14 cellular contexts compared by ENCODE assay signal in genomic region chr15:44535092-44535491, GRCh38. TPM values are rescaled to one million over a fixed set of nuclear protein-coding genes. Genes with fewer than 3 reads are reported as not detected.
DNase-seq lines count a peak whose midpoint lies in the region; ATAC-seq, FAIRE-seq and TF ChIP-seq lines count a peak whose summit lies in the region.
"Had no signal": no experiment of that assay in that cellular context is flagged by ENCODE, and none has a peak within 500 bp of the region (broad histone marks: within the 10 kb centered on the region; RNA-seq: fewer than 3 reads in every experiment).

No MANE protein-coding gene starts in this region.

- H3K27me3 Mint-ChIP-seq in T-helper 2 cell treated with Interferon-gamma antibody and Interleukin-4, amounts not matched to agents 5 μg/mL and 100 μg/mL, for 36 hours (ENCODE audit: low read depth), result no peaks in the 10 kb centered on the region
- H3K27me3 Mint-ChIP-seq in endodermal cell (ENCODE audit: insufficient read depth) (no peaks in the 10 kb centered on the region), osteocyte (ENCODE audit: unreplicated experiment) (no peaks in the 10 kb centered on the region)

- H3K27me3 ChIP-seq in RWPE2 (ENCODE audit: insufficient read depth, poor library complexity, severe bottlenecking) (no peaks in the 10 kb centered on the region), endodermal cell (ENCODE audit: control insufficient read depth, insufficient read depth, low read length, poor library complexity, severe bottlenecking) (no peaks in the 10 kb centered on the region), pancreas (no peaks in the 10 kb centered on the region)
- H3K27me3 ChIP-seq: brain microvascular endothelial cell, stomach had no signal

- H3K4me3 Mint-ChIP-seq in T-helper 2 cell treated with Interferon-gamma antibody and Interleukin-4, amounts not matched to agents 5 μg/mL and 100 μg/mL, for 36 hours, result peak overlapping the region; percentile 91
- H3K4me3 Mint-ChIP-seq in endodermal cell, result peak overlapping the region; percentile 77
- H3K4me3 Mint-ChIP-seq in osteocyte (ENCODE audit: unreplicated experiment), result peak overlapping the region; percentile 86

- no peak for TF ChIP-seq CTCF in RWPE2 (IDR thresholded peaks at IDR 0.05; ENCODE audit: poor library complexity, severe bottlenecking)
- TF ChIP-seq CTCF in endodermal cell (conservative IDR thresholded peaks at IDR 0.05), result no peak
- no peak for TF ChIP-seq CTCF in osteocyte (IDR thresholded peaks at IDR 0.05)
- TF ChIP-seq CTCF in pancreas (IDR thresholded peaks at IDR 0.05), result no peak

- H3K4me1 ChIP-seq in RWPE2 (ENCODE audit: insufficient read depth, poor library complexity, severe bottlenecking) (peaks cover 8% of the 10 kb centered on the region), endodermal cell (ENCODE audit: control insufficient read depth, insufficient read depth, low read length) (no peaks in the 10 kb centered on the region), pancreas (peaks cover 5 to 18% (median 12%) of the 10 kb centered on the region in 3 donors)

- ATAC-seq in RWPE2 (ENCODE audit: low read depth) (no peak), pancreas (no peak)

- no peaks in the 10 kb centered on the region for H3K9me3 Mint-ChIP-seq in T-helper 2 cell treated with Interferon-gamma antibody and Interleukin-4, amounts not matched to agents 5 μg/mL and 100 μg/mL, for 36 hours
- H3K9me3 Mint-ChIP-seq in endodermal cell, result no peaks in the 10 kb centered on the region
- H3K9me3 Mint-ChIP-seq in osteocyte (ENCODE audit: unreplicated experiment), result no peaks in the 10 kb centered on the region

- peaks cover 19% of the 10 kb centered on the region for H3K4me1 Mint-ChIP-seq in T-helper 2 cell treated with Interferon-gamma antibody and Interleukin-4, amounts not matched to agents 5 μg/mL and 100 μg/mL, for 36 hours (ENCODE audit: low read depth)
- H3K4me1 Mint-ChIP-seq in endodermal cell, result peaks cover 17% of the 10 kb centered on the region
- H3K4me1 Mint-ChIP-seq in osteocyte (ENCODE audit: unreplicated experiment), result peaks cover 25% of the 10 kb centered on the region

- H3K36me3 ChIP-seq in RWPE2 (ENCODE audit: low read depth) (peaks cover 30% of the 10 kb centered on the region), endodermal cell (ENCODE audit: control insufficient read depth, insufficient read depth, low read length) (no peaks in the 10 kb centered on the region), pancreas (peaks cover 0 to 5% (median 0%) of the 10 kb centered on the region in 3 donors)
- H3K36me3 ChIP-seq: brain microvascular endothelial cell had no signal

- DNase-seq in T-helper 2 cell treated with Interferon-gamma antibody and Interleukin-4, amounts not matched to agents 5 μg/mL and 100 μg/mL, for 36 hours (ENCODE audit: low spot score), result no peak
- DNase-seq in T-helper 2 cell (no peak), RWPE2 (ENCODE audit: low spot score) (no peak), endodermal cell (no peak), osteocyte (ENCODE audit: extremely low spot score, unreplicated experiment) (no peak), NCI-H1694 treated with DMSO at 0.1 percent for 48 hours (lab: John Stamatoyannopoulos, UW) (no peak), NCI-H524 treated with DMSO at 0.1 percent for 48 hours (lab: John Stamatoyannopoulos, UW) (no peak), pancreas (no peak)
- DNase-seq: brain microvascular endothelial cell, DMS79, erythroblast, NCI-H526, stomach had no signal

- WGBS in endodermal cell (ENCODE audit: insufficient coverage in 1 of 2, insufficient read length in 1 of 2), 2 experiments, result 95% methylated on average over 6 to 8 of the region's 8 CpGs
- WGBS in pancreas, 2 donors, result 96 to 98% methylated on average over 8 of the region's 8 CpGs

- no peak for FAIRE-seq in pancreas (lab: Jason Lieb, UNC)
- FAIRE-seq: A204.1 had no signal

- no peak overlapping the region for H3K9ac ChIP-seq in endodermal cell (ENCODE audit: extremely low read depth, low read length, poor library complexity, severe bottlenecking)

- H3K4me3 ChIP-seq in RWPE2 (ENCODE audit: severe bottlenecking), result no peak overlapping the region
- H3K4me3 ChIP-seq in endodermal cell (ENCODE audit: low read length), result no peak overlapping the region
- no peak overlapping the region for H3K4me3 ChIP-seq in pancreas

- H3K27ac Mint-ChIP-seq in T-helper 2 cell treated with Interferon-gamma antibody and Interleukin-4, amounts not matched to agents 5 μg/mL and 100 μg/mL, for 36 hours, result peak overlapping the region; percentile 38
- peak overlapping the region; percentile 26 for H3K27ac Mint-ChIP-seq in endodermal cell
- H3K27ac Mint-ChIP-seq in osteocyte (ENCODE audit: unreplicated experiment), result peak overlapping the region; percentile 42

- H3K27ac ChIP-seq in RWPE2 (ENCODE audit: poor library complexity, severe bottlenecking), result peak overlapping the region; percentile 93
- no peak overlapping the region for H3K27ac ChIP-seq in endodermal cell (ENCODE audit: low read depth, low read length)
- H3K27ac ChIP-seq in pancreas, result no peak overlapping the region

- intact Hi-C loops in pancreas (cut with DNase I), result no loop called here

- H3K9me3 ChIP-seq in RWPE2 (ENCODE audit: severe bottlenecking), result no peaks in the 10 kb centered on the region
- no peaks in the 10 kb centered on the region for H3K9me3 ChIP-seq in endodermal cell (ENCODE audit: control insufficient read depth, low read length)
- H3K9me3 ChIP-seq in pancreas, result no peaks in the 10 kb centered on the region
- H3K9me3 ChIP-seq: stomach had no signal

- peaks cover 25% of the 10 kb centered on the region for H3K36me3 Mint-ChIP-seq in T-helper 2 cell treated with Interferon-gamma antibody and Interleukin-4, amounts not matched to agents 5 μg/mL and 100 μg/mL, for 36 hours (ENCODE audit: low read depth)
- H3K36me3 Mint-ChIP-seq in endodermal cell (ENCODE audit: low read depth), result peaks cover 27% of the 10 kb centered on the region
- peaks cover 11% of the 10 kb centered on the region for H3K36me3 Mint-ChIP-seq in osteocyte (ENCODE audit: unreplicated experiment)

RNA-seq across cellular contexts. Expression of gene EIF3J, which starts 1.9 kb away (rescaled TPM):
- total RNA-seq in endodermal cell (10 to 100 TPM; 71.4 to 76.5 TPM), osteocyte (82.1 and 94.2 TPM in 2 replicates), pancreas (10 to 100 TPM; 37.8 to 88.2 (median 58.7) TPM)
- 56.9 TPM for polyA plus RNA-seq in endodermal cell (2013, experiment 1 of 2)
- polyA plus RNA-seq in endodermal cell (2013, experiment 2 of 2), result 56.8 TPM
- 10 to 100 TPM; 21.0 to 29.1 TPM for polyA plus RNA-seq in pancreas
